In genomic region chr19:34232566-34233481, GRCh38 we compare ENCODE assay signal across 9 cellular contexts. TPM values are rescaled to one million over a fixed set of nuclear protein-coding genes. Genes with fewer than 3 reads are reported as not detected.
DNase-seq lines count a peak whose midpoint lies in the region; ATAC-seq, FAIRE-seq and TF ChIP-seq lines count a peak whose summit lies in the region.
"Had no signal": no experiment of that assay in that cellular context is flagged by ENCODE, and none has a peak within 500 bp of the region (broad histone marks: within the 10 kb centered on the region; RNA-seq: fewer than 3 reads in every experiment).

No MANE protein-coding gene starts in this region.

- peak overlapping the region; percentile 55 for H3K27ac Mint-ChIP-seq in MCF 10A (ENCODE audit: low read depth, unreplicated experiment)

- peaks cover 0 to 25% (median 17%) of the 10 kb centered on the region in 5 donors for H3K4me1 ChIP-seq in subcutaneous abdominal adipose tissue (ENCODE audit: control insufficient read depth in 5 of 5, insufficient read depth in 5 of 5, low read length in 5 of 5)

- ATAC-seq in GM19043 (IDR thresholded peaks at IDR 0.05; ENCODE audit: low read depth, unreplicated experiment): peak; percentile 53
- no peak for ATAC-seq in GM21526 (IDR thresholded peaks at IDR 0.05; ENCODE audit: low FRiP score, unreplicated experiment)

- peaks cover 12% of the 10 kb centered on the region for H3K4me1 Mint-ChIP-seq in MCF 10A (ENCODE audit: insufficient read depth, unreplicated experiment)

- peak overlapping the region in 2 of 5 donors; percentile 0 to 32 for H3K9ac ChIP-seq in subcutaneous abdominal adipose tissue (ENCODE audit: low read length in 5 of 5)

- H3K27me3 ChIP-seq in subcutaneous abdominal adipose tissue (ENCODE audit: control insufficient read depth in 5 of 5, insufficient read depth in 4 of 5, low read length in 5 of 5): no peaks in the 10 kb centered on the region

- peaks cover 16 to 29% (median 24%) of the 10 kb centered on the region in 5 donors for H3K36me3 ChIP-seq in subcutaneous abdominal adipose tissue (ENCODE audit: control insufficient read depth in 5 of 5, insufficient read depth in 5 of 5, low read length in 5 of 5)

- no peaks in the 10 kb centered on the region for H3K9me3 Mint-ChIP-seq in MCF 10A (ENCODE audit: unreplicated experiment)

- FAIRE-seq in GM12892 (lab: Jason Lieb, UNC): no peak

- peak overlapping the region; percentile 19 for H3K27ac ChIP-seq in subcutaneous abdominal adipose tissue (ENCODE audit: low read depth, low read length)

- no peak overlapping the region for H3K4me3 ChIP-seq in subcutaneous abdominal adipose tissue (ENCODE audit: low read depth in 1 of 5, low read length in 5 of 5)
- H3K4me3 ChIP-seq: HAP-1 had no signal

- H3K4me3 Mint-ChIP-seq in MCF 10A (ENCODE audit: unreplicated experiment): no peak overlapping the region

- intact Hi-C loops in MCF 10A (cut with micrococcal nuclease): loop anchor here (5.0 kb wide), 1 partner anchor 104 kb away; no protein-coding TSS in a partner anchor

- no TSS peak for BruUV-seq in MCF 10A (replicated peaks; lab: Mats Ljungman, UMichigan)

- H3K9me3 ChIP-seq in subcutaneous abdominal adipose tissue (ENCODE audit: control insufficient read depth in 5 of 5, low read length in 5 of 5): no peaks in the 10 kb centered on the region
- H3K9me3 ChIP-seq: HAP-1 had no signal

- H3K27me3 Mint-ChIP-seq in MCF 10A (ENCODE audit: insufficient read depth, unreplicated experiment): no peaks in the 10 kb centered on the region

- TF ChIP-seq CTCF in MCF 10A (IDR thresholded peaks at IDR 0.05; ENCODE audit: unreplicated experiment): no peak

- POLR2A ChIA-PET in MCF 10A (lab: Yijun Ruan, JAX): interaction anchor here (0.6 to 1.3 kb wide), 12 partner anchors 11 to 1543 kb away, joined by 3 to 6 read pairs (median 3); partner anchors contain the start of gene LSM14A

- TF ChIP-seq POLR2A in GM12892 (IDR thresholded peaks at IDR 0.05; ENCODE audit: low read depth, low read length): no peak

- CTCF ChIA-PET in MCF 10A (lab: Yijun Ruan, JAX): interaction anchor here (0.7 to 1.5 kb wide), 8 partner anchors 12 to 802 kb away, joined by 3 to 7 read pairs (median 3); no protein-coding TSS in a partner anchor

- peak; percentile 90 for DNase-seq in AG08395 (ENCODE audit: low spot score)
- DNase-seq in NCI-H82 (lab: John Stamatoyannopoulos, UW): peak; percentile 94
- DNase-seq in MCF 10A (ENCODE audit: unreplicated experiment): peak; percentile 71
- DNase-seq in kidney tubule cell (ENCODE audit: low spot score): peak; percentile 95
- DNase-seq in GM12892 (ENCODE audit: insufficient read length): no peak

- H3K36me3 Mint-ChIP-seq in MCF 10A (ENCODE audit: insufficient read depth, unreplicated experiment): peaks cover 28% of the 10 kb centered on the region

RNA-seq across cellular contexts. Expression of gene GARRE1, which starts 21.5 kb away (rescaled TPM):
- total RNA-seq in MCF 10A (2022): 12.8 and 19.1 TPM in 2 replicates
- 7.8 TPM for polyA plus RNA-seq in GM12892 (2012; ENCODE audit: missing spikeins)
